1 cellular context compared by ENCODE assay signal in the genomic region with DNA sequence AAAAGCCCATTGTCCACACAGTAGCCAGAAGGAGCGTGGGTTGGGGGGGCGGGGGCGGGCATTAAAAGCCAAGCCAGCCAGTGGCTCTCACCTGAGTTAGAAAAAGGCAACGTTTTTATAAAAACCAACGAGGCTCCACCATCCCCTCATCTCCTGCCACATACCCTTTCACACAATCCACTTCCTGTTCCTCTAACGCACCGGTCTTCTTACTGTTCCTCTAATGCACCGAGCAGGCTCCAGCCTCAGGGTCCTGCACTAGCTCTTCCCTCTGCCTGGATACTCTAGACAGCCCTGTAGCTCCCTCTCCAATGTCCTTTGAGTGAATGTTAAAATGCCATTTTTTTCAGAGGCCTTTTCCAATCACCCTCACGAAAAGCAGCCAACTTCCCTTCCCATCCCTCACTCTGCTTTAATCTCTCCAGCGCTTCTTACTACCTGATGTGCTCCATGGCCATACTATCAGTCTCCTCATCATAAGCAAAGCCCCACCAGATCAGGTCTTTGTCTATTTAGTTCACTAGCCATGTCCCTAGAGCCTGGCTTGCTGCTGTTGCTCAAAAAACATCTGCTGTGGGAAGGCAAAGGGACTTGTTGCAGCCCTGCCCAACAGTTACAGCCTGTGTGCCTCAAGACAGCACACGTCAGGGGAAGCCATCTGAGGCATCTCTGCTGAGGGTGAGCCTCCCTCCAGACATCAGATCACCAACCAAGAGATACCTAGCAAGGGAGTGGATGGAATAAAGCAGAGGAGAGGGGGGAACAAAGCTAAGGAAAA.
TF ChIP-seq lines count a peak whose summit lies in the region.

No MANE protein-coding gene starts in this region.

TF ChIP-seq in IMR-90, 13 proteins besides CTCF, POLR2A, EP300 and RAD21:
- TF ChIP-seq CEBPB (IDR thresholded peaks at IDR 0.05; ENCODE audit: low read depth, low read length) = no peak
- TF ChIP-seq NFE2L2 (IDR thresholded peaks at IDR 0.05; ENCODE audit: low read depth, low read length) = no peak
- TF ChIP-seq BHLHE40 (IDR thresholded peaks at IDR 0.05; ENCODE audit: low read depth, low read length) = no peak
- TF ChIP-seq, protein P1, sequence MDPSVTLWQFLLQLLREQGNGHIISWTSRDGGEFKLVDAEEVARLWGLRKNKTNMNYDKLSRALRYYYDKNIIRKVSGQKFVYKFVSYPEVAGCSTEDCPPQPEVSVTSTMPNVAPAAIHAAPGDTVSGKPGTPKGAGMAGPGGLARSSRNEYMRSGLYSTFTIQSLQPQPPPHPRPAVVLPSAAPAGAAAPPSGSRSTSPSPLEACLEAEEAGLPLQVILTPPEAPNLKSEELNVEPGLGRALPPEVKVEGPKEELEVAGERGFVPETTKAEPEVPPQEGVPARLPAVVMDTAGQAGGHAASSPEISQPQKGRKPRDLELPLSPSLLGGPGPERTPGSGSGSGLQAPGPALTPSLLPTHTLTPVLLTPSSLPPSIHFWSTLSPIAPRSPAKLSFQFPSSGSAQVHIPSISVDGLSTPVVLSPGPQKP (IDR thresholded peaks at IDR 0.05; ENCODE audit: borderline replicate concordance, low read depth, low read length) = no peak
- no peak for TF ChIP-seq FOS (IDR thresholded peaks at IDR 0.05; ENCODE audit: low read depth, low read length)
- TF ChIP-seq CHD1 (IDR thresholded peaks at IDR 0.05; ENCODE audit: low read depth, low read length) = no peak
- TF ChIP-seq, protein P2, sequence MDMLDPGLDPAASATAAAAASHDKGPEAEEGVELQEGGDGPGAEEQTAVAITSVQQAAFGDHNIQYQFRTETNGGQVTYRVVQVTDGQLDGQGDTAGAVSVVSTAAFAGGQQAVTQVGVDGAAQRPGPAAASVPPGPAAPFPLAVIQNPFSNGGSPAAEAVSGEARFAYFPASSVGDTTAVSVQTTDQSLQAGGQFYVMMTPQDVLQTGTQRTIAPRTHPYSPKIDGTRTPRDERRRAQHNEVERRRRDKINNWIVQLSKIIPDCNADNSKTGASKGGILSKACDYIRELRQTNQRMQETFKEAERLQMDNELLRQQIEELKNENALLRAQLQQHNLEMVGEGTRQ (IDR thresholded peaks at IDR 0.05; ENCODE audit: low read depth, low read length) = no peak
- no peak for TF ChIP-seq RCOR1 (IDR thresholded peaks at IDR 0.05; ENCODE audit: insufficient replicate concordance, low read length)
